In the genomic region with DNA sequence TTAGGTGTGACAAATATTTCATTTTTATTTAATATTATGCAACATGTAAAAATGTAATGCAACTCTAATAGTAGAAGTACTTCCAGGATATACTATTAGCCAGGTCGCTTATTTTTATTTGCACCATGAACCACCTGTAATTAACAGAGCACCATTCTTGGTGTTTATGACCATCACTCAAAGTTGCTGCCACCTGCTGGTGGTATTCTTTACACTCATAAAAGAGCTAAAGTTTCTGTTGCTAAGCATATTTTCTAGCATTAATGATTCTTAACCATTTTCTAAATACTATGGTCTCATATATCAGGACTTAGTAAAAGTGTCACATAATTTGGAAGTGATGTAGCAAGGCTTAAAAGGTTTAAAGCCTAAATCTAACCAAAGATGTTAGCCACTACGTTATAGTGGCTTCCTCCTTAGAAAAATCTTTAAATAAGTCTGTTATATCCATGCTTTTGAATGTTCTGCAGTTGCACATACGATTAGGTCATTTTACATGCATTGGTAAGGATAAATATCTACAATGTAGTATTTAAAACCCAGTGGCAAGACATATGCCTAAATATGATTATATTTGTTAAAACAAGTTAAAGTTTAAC, we compare ENCODE assay signal across 1 cellular context.
TF ChIP-seq lines count a peak whose summit lies in the region.

No MANE protein-coding gene starts in this region.

TF ChIP-seq in WTC11, 78 proteins besides CTCF, POLR2A, EP300 and RAD21 (continued from another document):
- TF ChIP-seq IRF1 (CRISPR knock-in tag; IDR thresholded peaks at IDR 0.05) (no peak), MYBL2 (CRISPR knock-in tag; IDR thresholded peaks at IDR 0.05) (no peak)
